ENCODE assay signal across 1 cellular context in genomic region chr11:71449596-71449995, GRCh38.
TF ChIP-seq lines count a peak whose summit lies in the region.

No MANE protein-coding gene starts in this region.

TF ChIP-seq in H1, 55 proteins besides CTCF, POLR2A, EP300 and RAD21:
- TF ChIP-seq EGR1 (IDR thresholded peaks at IDR 0.05; ENCODE audit: borderline replicate concordance, low read depth, low read length) (no peak), ZNF274 (IDR thresholded peaks at IDR 0.05; ENCODE audit: borderline replicate concordance, extremely low read depth, low read length) (no peak), CHD7 (IDR thresholded peaks at IDR 0.05; ENCODE audit: insufficient replicate concordance, low read length) (no peak)
